ENCODE assay signal across 8 cellular contexts in the genomic region with DNA sequence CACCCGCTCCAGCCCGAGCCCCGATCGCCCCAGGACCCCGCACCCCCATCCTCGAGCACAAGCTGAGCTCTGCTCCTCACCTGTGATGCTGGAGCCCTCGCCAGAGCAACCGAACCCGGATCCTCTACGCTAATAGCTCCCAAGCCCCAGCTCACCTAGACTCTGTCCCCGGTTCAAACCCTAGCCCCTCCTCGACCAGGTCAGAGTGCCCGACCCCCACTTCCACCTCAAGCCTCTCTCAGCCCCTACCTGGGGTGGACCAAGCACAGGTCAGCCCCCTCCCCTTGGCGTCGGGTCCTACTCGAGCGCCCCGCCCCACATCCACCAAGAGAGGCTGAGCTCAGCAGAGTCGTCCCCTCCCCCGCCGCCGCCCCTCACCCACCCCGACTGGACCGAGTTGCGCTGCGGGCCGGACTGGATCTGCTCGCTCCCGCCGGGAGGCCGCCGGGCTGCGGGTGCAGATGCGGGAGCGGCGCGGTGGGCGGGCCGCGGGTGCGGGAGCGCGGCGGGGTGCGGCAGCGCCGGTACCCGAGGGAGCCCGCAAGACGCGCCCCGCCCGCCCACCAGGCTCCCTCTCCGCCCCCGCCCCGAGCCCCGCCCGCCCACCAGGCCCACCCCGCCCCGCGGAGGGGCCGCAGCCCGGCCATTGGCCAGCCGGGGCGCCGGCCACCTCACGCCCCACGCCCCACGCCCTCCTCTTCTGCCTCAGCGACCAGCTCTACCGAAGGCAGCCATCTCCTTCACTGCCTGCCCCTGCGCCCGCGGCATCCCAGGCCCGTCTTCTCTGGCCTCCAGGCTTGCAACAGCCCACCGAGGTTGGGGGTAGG. TPM values are rescaled to one million over a fixed set of nuclear protein-coding genes. Genes with fewer than 3 reads are reported as not detected.
A peak's percentile ranks its signal among the peaks of the same experiment; 100 is the strongest.
DNase-seq lines count a peak whose midpoint lies in the region; ATAC-seq and TF ChIP-seq lines count a peak whose summit lies in the region.

No MANE protein-coding gene starts in this region.

- ATAC-seq in CD8-positive, alpha-beta T cell = peak; percentile 30
- ATAC-seq in HG03342 (IDR thresholded peaks at IDR 0.05; ENCODE audit: unreplicated experiment) = no peak

- H3K9ac ChIP-seq in stomach smooth muscle (ENCODE audit: low read length in 2 of 2) = peak overlapping the region; percentile 66 to 77

- H3K9me3 ChIP-seq in CD8-positive, alpha-beta T cell (ENCODE audit: low read length) = no peaks in the 10 kb centered on the region
- H3K9me3 ChIP-seq in stomach smooth muscle (ENCODE audit: control insufficient read depth in 2 of 2, low read length in 2 of 2) = no peaks in the 10 kb centered on the region

- H3K4me1 ChIP-seq in CD8-positive, alpha-beta T cell (ENCODE audit: insufficient read depth, low read length) = peaks cover 10% of the 10 kb centered on the region
- peaks cover 27% of the 10 kb centered on the region for H3K4me1 ChIP-seq in stomach smooth muscle (ENCODE audit: control insufficient read depth, insufficient read depth, low read length)

- no peak overlapping the region for H3K27ac Mint-ChIP-seq in CD8-positive, alpha-beta T cell
- peak overlapping the region; percentile 75 for H3K27ac Mint-ChIP-seq in chondrocyte (ENCODE audit: unreplicated experiment)

- H3K36me3 Mint-ChIP-seq in CD8-positive, alpha-beta T cell = no peaks in the 10 kb centered on the region
- peaks cover 2% of the 10 kb centered on the region for H3K36me3 Mint-ChIP-seq in chondrocyte (ENCODE audit: low read depth)

- TF ChIP-seq CTCF in CD8-positive, alpha-beta T cell (IDR thresholded peaks at IDR 0.05) = no peak
- no peak for TF ChIP-seq CTCF in chondrocyte (IDR thresholded peaks at IDR 0.05)

- peaks cover 64% of the 10 kb centered on the region for H3K27me3 Mint-ChIP-seq in CD8-positive, alpha-beta T cell (ENCODE audit: low read depth)
- H3K27me3 Mint-ChIP-seq in chondrocyte (ENCODE audit: low read depth) = no peaks in the 10 kb centered on the region

- H3K9me3 Mint-ChIP-seq in CD8-positive, alpha-beta T cell = no peaks in the 10 kb centered on the region
- H3K9me3 Mint-ChIP-seq in chondrocyte (ENCODE audit: low read depth) = no peaks in the 10 kb centered on the region

- no peaks in the 10 kb centered on the region for H3K36me3 ChIP-seq in CD8-positive, alpha-beta T cell (ENCODE audit: insufficient read depth, low read length)
- H3K36me3 ChIP-seq in stomach smooth muscle (ENCODE audit: control insufficient read depth in 2 of 2, insufficient read depth in 2 of 2, low read length in 2 of 2) = no peaks in the 10 kb centered on the region

- DNase-seq in CD8-positive, alpha-beta T cell = peak in 1 of 7 experiments; percentile 33
- DNase-seq in M059J (ENCODE audit: low read depth) = peak; percentile 65
- no peak for DNase-seq in chondrocyte (ENCODE audit: low spot score)
- DNase-seq in left kidney (ENCODE audit: low read depth, low spot score) = peak; percentile 88
- DNase-seq in activated effector memory CD4-positive, alpha-beta T cell treated with anti-CD3 and anti-CD28 coated beads, Interleukin-2, amount 50 U/mL, for 16 hours = no peak
- DNase-seq in CD1c-positive myeloid dendritic cell (ENCODE audit: extremely low spot score) = no peak

- H3K27me3 ChIP-seq in CD8-positive, alpha-beta T cell (ENCODE audit: insufficient read depth, low read length) = peaks cover 24% of the 10 kb centered on the region
- H3K27me3 ChIP-seq in stomach smooth muscle (ENCODE audit: control insufficient read depth in 1 of 2, insufficient read depth in 2 of 2, low read length in 2 of 2) = no peaks in the 10 kb centered on the region

- intact Hi-C loops in CD8-positive, alpha-beta T cell (cut with DNase I, micrococcal nuclease) = no loop called here

- H3K4me1 Mint-ChIP-seq in CD8-positive, alpha-beta T cell (ENCODE audit: low read depth) = peaks cover 14% of the 10 kb centered on the region
- peaks cover 48% of the 10 kb centered on the region for H3K4me1 Mint-ChIP-seq in chondrocyte (ENCODE audit: low read depth)

- peak overlapping the region; percentile 43 for H3K4me3 ChIP-seq in CD8-positive, alpha-beta T cell (ENCODE audit: low read depth, low read length)
- peak overlapping the region; percentile 72 to 87 for H3K4me3 ChIP-seq in stomach smooth muscle (ENCODE audit: low read length in 2 of 2)

- CTCF ChIA-PET in CD8-positive, alpha-beta T cell (lab: Charles Lee) = interaction anchor here (0.7 kb wide), 1 partner anchor 273 kb away, joined by 3 read pairs; no protein-coding TSS in a partner anchor

- no peak overlapping the region for H3K27ac ChIP-seq in CD8-positive, alpha-beta T cell (ENCODE audit: low read depth, low read length)
- peak overlapping the region; percentile 37 for H3K27ac ChIP-seq in stomach smooth muscle (ENCODE audit: low read length)

- H3K4me3 Mint-ChIP-seq in CD8-positive, alpha-beta T cell = peak overlapping the region; percentile 75
- H3K4me3 Mint-ChIP-seq in chondrocyte (ENCODE audit: unreplicated experiment) = peak overlapping the region; percentile 91

- POLR2A ChIA-PET in CD8-positive, alpha-beta T cell (lab: Charles Lee) = interaction anchor here (1.0 to 1.7 kb wide), 2 partner anchors 9 to 14 kb away, joined by 3 to 7 read pairs; no protein-coding TSS in a partner anchor

RNA-seq across cellular contexts. Expression of gene DKK3, which starts 0.6 kb away (rescaled TPM):
- total RNA-seq in CD8-positive, alpha-beta T cell = 1 to 10 TPM; 4.6 to 5.5 TPM
- 967 and 1,045 TPM in 2 replicates for total RNA-seq in M059J (2014; rRNA removed; shearing (Covaris generic))
- total RNA-seq in chondrocyte = 575 to 655 TPM (median 579 TPM) in 3 replicates

Comparison
In these comparisons a context has a peak if more than half of its experiments do, and no peak if none do; other contexts are left out.
1. DNase-seq: peak in M059J (single experiment) and left kidney (single experiment); none in chondrocyte (single experiment), activated effector memory CD4-positive, alpha-beta T cell treated with anti-CD3 and anti-CD28 coated beads, Interleukin-2, amount 50 U/mL, for 16 hours (single experiment) and CD1c-positive myeloid dendritic cell (single experiment).
2. RNA of gene DKK3, which starts 0.6 kb away (total RNA-seq): 967 to 1,045 TPM in M059J and 575 to 655 TPM in chondrocyte; 4.6 to 5.5 TPM in CD8-positive, alpha-beta T cell; every median in the first group is over 10 times any median in the second.